Comparison of ENCODE assay signal across 8 cellular contexts in the genomic region with DNA sequence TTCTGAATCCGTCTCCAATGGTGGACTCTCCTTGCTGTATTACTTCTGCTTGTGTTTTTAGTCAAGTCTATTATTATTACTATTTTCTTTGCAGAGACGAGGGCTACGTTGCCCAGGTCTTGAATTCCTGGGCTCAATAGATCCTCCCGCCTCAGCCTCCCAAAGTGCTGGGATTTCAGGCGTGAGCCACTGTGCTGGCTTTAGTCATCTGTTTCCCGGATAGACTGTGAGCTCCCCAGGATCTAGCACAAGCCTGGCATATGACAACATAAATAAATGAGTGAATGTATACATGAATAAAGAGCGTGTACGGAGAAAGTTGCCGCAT. TPM values are rescaled to one million over a fixed set of nuclear protein-coding genes. Genes with fewer than 3 reads are reported as not detected.
A peak's percentile ranks its signal among the peaks of the same experiment; 100 is the strongest.
DNase-seq lines count a peak whose midpoint lies in the region; ATAC-seq, FAIRE-seq and TF ChIP-seq lines count a peak whose summit lies in the region.

No MANE protein-coding gene starts in this region.

- peaks cover 38% of the 10 kb centered on the region for H3K79me2 ChIP-seq in parathyroid adenoma

- peak; percentile 16 for ATAC-seq in GM19467 (IDR thresholded peaks at IDR 0.05; ENCODE audit: unreplicated experiment)

- no peak for TF ChIP-seq CTCF in NB4 (IDR thresholded peaks at IDR 0.05; ENCODE audit: low read depth, low read length)
- no peak for TF ChIP-seq CTCF in parathyroid adenoma (IDR thresholded peaks at IDR 0.05)
- TF ChIP-seq CTCF in D721Med (IDR thresholded peaks at IDR 0.05; ENCODE audit: insufficient read depth, missing control alignments) = no peak

- no peaks in the 10 kb centered on the region for H3K27me3 ChIP-seq in parathyroid adenoma (ENCODE audit: control insufficient read depth, insufficient read depth, low read length)

- H3K9ac ChIP-seq in parathyroid adenoma = no peak overlapping the region

- H3K36me3 ChIP-seq in parathyroid adenoma (ENCODE audit: control insufficient read depth, insufficient read depth, low read length) = no peaks in the 10 kb centered on the region

- H2AFZ ChIP-seq in parathyroid adenoma = peak overlapping the region; percentile 92

- H3K9me3 ChIP-seq in parathyroid adenoma (ENCODE audit: control insufficient read depth, low read length) = no peaks in the 10 kb centered on the region

- no peak for TF ChIP-seq POLR2A in NB4 (IDR thresholded peaks at IDR 0.05; ENCODE audit: extremely low read depth, insufficient read length)

- DNase-seq in NB4 (ENCODE audit: low read depth) (no peak), epithelial cell of prostate (ENCODE audit: low read depth, low spot score) (no peak), HT-29 (ENCODE audit: low spot score) (no peak), 8988T (no peak), NCI-H446 treated with DMSO at 0.1 percent for 48 hours (lab: John Stamatoyannopoulos, UW) (no peak), D721Med (ENCODE audit: insufficient read length, low spot score) (no peak)

- FAIRE-seq in D721Med (lab: Jason Lieb, UNC) = no peak

- peak overlapping the region; percentile 50 for H3K4me3 ChIP-seq in NB4 (ENCODE audit: low read depth, low read length)
- H3K4me3 ChIP-seq in parathyroid adenoma (ENCODE audit: low read depth, low read length) = peak overlapping the region; percentile 85

- peak overlapping the region; percentile 44 for H3K27ac ChIP-seq in epithelial cell of prostate
- H3K27ac ChIP-seq in parathyroid adenoma = peak overlapping the region; percentile 50

- peaks cover 3% of the 10 kb centered on the region for H3K4me1 ChIP-seq in parathyroid adenoma

- peak overlapping the region; percentile 65 for H3K4me2 ChIP-seq in parathyroid adenoma (ENCODE audit: low read length)

RNA-seq across cellular contexts. Expression of gene DDX46, which starts 0.4 kb away (rescaled TPM):
- 28.0 and 42.6 TPM in 2 replicates for total RNA-seq in HT-29 (2014; rRNA removed; shearing (Covaris generic))

RNA-seq across cellular contexts. Expression of gene CAMLG, which starts 19.8 kb away (rescaled TPM):
- total RNA-seq in HT-29 (2014; rRNA removed; shearing (Covaris generic)) = 19.7 and 23.9 TPM in 2 replicates
